18 cellular contexts compared by ENCODE assay signal in the genomic region with DNA sequence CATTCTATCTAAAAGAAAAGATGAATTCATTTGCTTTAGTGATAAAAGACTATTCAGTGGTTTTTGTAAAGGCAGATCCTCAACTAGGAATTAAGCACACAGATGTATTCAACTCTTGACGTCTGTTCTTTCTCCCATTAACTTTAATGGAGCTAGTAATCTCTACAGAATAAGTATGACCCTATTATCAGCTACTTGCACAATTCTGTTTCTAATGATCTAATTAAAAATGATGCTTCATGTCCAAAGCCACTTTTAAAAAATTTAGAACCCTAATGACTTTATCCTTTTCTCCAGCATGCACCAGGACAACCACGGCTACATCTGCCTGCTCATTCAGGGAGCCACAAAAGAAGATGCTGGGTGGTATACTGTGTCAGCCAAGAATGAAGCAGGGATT.
"Had no signal": no experiment of that assay in that cellular context is flagged by ENCODE, and none has a peak within 500 bp of the region (broad histone marks: within the 10 kb centered on the region; RNA-seq: fewer than 3 reads in every experiment).

No MANE protein-coding gene starts in this region.

- H3K9me3 Mint-ChIP-seq: naive thymus-derived CD4-positive, alpha-beta T cell; nephron progenitor cell; stimulated activated naive B cell treated with anti-CD40 and anti-IgM and Interleukin-4, amounts not matched to agents 10 μg/mL and 1 μg/mL and 100 μg/mL, for 72 hours; stimulated activated naive CD8-positive, alpha-beta T cell treated with anti-CD3 and anti-CD28 coated beads, Interleukin-15, amount 100 ng/mL, for 72 hours had no signal

- H3K4me3 Mint-ChIP-seq: naive thymus-derived CD4-positive, alpha-beta T cell; nephron progenitor cell; stimulated activated naive B cell treated with anti-CD40 and anti-IgM and Interleukin-4, amounts not matched to agents 10 μg/mL and 1 μg/mL and 100 μg/mL, for 72 hours; stimulated activated naive CD8-positive, alpha-beta T cell treated with anti-CD3 and anti-CD28 coated beads, Interleukin-15, amount 100 ng/mL, for 72 hours had no signal

- H3K9me3 ChIP-seq: heart right ventricle, neutrophil, psoas muscle, right lobe of liver, spleen, thoracic aorta, transverse colon had no signal

- H3K27ac Mint-ChIP-seq: nephron progenitor cell; stimulated activated naive B cell treated with anti-CD40 and anti-IgM and Interleukin-4, amounts not matched to agents 10 μg/mL and 1 μg/mL and 100 μg/mL, for 72 hours; stimulated activated naive CD8-positive, alpha-beta T cell treated with anti-CD3 and anti-CD28 coated beads, Interleukin-15, amount 100 ng/mL, for 72 hours had no signal

- H3K36me3 ChIP-seq: neutrophil had no signal

- H3K4me3 ChIP-seq: heart right ventricle, psoas muscle, right lobe of liver, spleen, thoracic aorta, transverse colon had no signal

- DNase-seq: cortex of kidney; dorsolateral prefrontal cortex; effector CD8-positive, alpha-beta T cell; heart right ventricle; kidney glomerular epithelial cell; mesendoderm; naive thymus-derived CD4-positive, alpha-beta T cell; nephron progenitor cell; psoas muscle; right lobe of liver; spleen; stimulated activated CD4-positive, alpha-beta T cell treated with anti-CD3 and anti-CD28 coated beads, Interleukin-2, amount 100 ng/mL, for 24 hours; stimulated activated CD4-positive, alpha-beta T cell treated with anti-CD3 and anti-CD28 coated beads, Interleukin-4, amount 100 ng/mL, for 4 hours; stimulated activated naive B cell treated with anti-CD40 and anti-IgM and Interleukin-4, amounts not matched to agents 10 μg/mL and 1 μg/mL and 100 μg/mL, for 72 hours; stimulated activated naive CD8-positive, alpha-beta T cell treated with anti-CD3 and anti-CD28 coated beads, Interleukin-15, amount 100 ng/mL, for 72 hours; transverse colon had no signal

- H3K27ac ChIP-seq: heart right ventricle, neutrophil, right lobe of liver, spleen, thoracic aorta had no signal

- H3K27me3 ChIP-seq: dorsolateral prefrontal cortex, heart right ventricle, neutrophil, right lobe of liver, spleen, transverse colon had no signal

- H3K4me1 ChIP-seq: psoas muscle, spleen, transverse colon had no signal

- H3K4me1 Mint-ChIP-seq: stimulated activated naive CD8-positive, alpha-beta T cell treated with anti-CD3 and anti-CD28 coated beads, Interleukin-15, amount 100 ng/mL, for 72 hours had no signal

- H3K27me3 Mint-ChIP-seq: naive thymus-derived CD4-positive, alpha-beta T cell; stimulated activated naive B cell treated with anti-CD40 and anti-IgM and Interleukin-4, amounts not matched to agents 10 μg/mL and 1 μg/mL and 100 μg/mL, for 72 hours; stimulated activated naive CD8-positive, alpha-beta T cell treated with anti-CD3 and anti-CD28 coated beads, Interleukin-15, amount 100 ng/mL, for 72 hours had no signal
